15 cellular contexts compared by ENCODE assay signal in the genomic region with DNA sequence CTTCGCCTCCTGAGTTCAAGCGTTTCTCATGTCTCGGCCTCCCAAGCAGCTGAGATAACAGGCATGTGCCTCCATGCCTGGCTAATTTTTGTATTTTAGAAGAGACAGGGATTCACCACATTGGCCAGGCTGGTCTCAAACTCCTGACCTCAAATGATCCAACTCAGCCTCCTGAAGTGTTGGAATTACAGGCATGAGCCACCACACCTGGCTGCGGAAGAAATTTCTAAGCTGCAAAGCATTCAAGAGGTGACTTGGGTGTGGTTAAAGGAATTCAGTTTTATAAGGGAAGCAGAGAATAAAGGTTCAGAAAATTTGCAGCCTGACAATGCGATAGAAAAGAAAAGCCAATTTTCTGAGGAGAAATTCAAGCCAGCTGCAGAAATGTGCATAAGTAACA. TPM values are rescaled to one million over a fixed set of nuclear protein-coding genes. Genes with fewer than 3 reads are reported as not detected.
"Had no signal": no experiment of that assay in that cellular context is flagged by ENCODE, and none has a peak within 500 bp of the region (broad histone marks: within the 10 kb centered on the region; RNA-seq: fewer than 3 reads in every experiment).

No MANE protein-coding gene starts in this region.

RNA-seq across cellular contexts. Expression of gene FOLR1, which starts 22.9 kb away (rescaled TPM):
- total RNA-seq: activated CD4-positive, alpha-beta memory T cell treated with anti-CD3 and anti-CD28 coated beads, Interleukin-2, amount 10 ng/mL, durations not matched to agents 7 days and 5 days; activated CD4-positive, alpha-beta T cell treated with anti-CD3 and anti-CD28 coated beads, Interleukin-2, amount 10 ng/mL, durations not matched to agents 7 days and 5 days; activated naive CD4-positive, alpha-beta T cell treated with anti-CD3 and anti-CD28 coated beads, Interleukin-2, amount 50 U/mL, for 72 hours; activated naive CD8-positive, alpha-beta T cell treated with anti-CD3 and anti-CD28 coated beads, Interleukin-2, amount 10 ng/mL, durations not matched to agents 7 days and 5 days; activated T-cell treated with anti-CD3 and anti-CD28 coated beads, Interleukin-2, amount 50 U/mL, for 72 hours; ascending aorta; fibroblast of lung; fibroblast of villous mesenchyme; glomerular endothelial cell; T-helper 2 cell treated with Interferon-gamma antibody and Interleukin-4, amounts not matched to agents 100 ng/mL and 5 ng/mL, for 36 hours had no signal

RNA-seq across cellular contexts. Expression of gene FOLR3, which starts 33.5 kb away (rescaled TPM):
- total RNA-seq: activated CD4-positive, alpha-beta memory T cell treated with anti-CD3 and anti-CD28 coated beads, Interleukin-2, amount 10 ng/mL, durations not matched to agents 7 days and 5 days; activated CD4-positive, alpha-beta T cell treated with anti-CD3 and anti-CD28 coated beads, Interleukin-2, amount 10 ng/mL, durations not matched to agents 7 days and 5 days; activated naive CD4-positive, alpha-beta T cell treated with anti-CD3 and anti-CD28 coated beads, Interleukin-2, amount 50 U/mL, for 72 hours; activated naive CD8-positive, alpha-beta T cell treated with anti-CD3 and anti-CD28 coated beads, Interleukin-2, amount 10 ng/mL, durations not matched to agents 7 days and 5 days; activated T-cell treated with anti-CD3 and anti-CD28 coated beads, Interleukin-2, amount 50 U/mL, for 72 hours; ascending aorta; cardiac muscle cell; cerebellum; dermis blood vessel endothelial cell; glomerular endothelial cell; T-cell; T-helper 2 cell treated with Interferon-gamma antibody and Interleukin-4, amounts not matched to agents 100 ng/mL and 5 ng/mL, for 36 hours; WTC11 had no signal
- polyA plus RNA-seq: cardiac muscle cell had no signal

RNA-seq across cellular contexts. Expression of gene FOLR2, which starts 47.5 kb away (rescaled TPM):
- total RNA-seq: activated CD4-positive, alpha-beta memory T cell treated with anti-CD3 and anti-CD28 coated beads, Interleukin-2, amount 10 ng/mL, durations not matched to agents 7 days and 5 days; activated CD4-positive, alpha-beta T cell treated with anti-CD3 and anti-CD28 coated beads, Interleukin-2, amount 10 ng/mL, durations not matched to agents 7 days and 5 days; activated naive CD4-positive, alpha-beta T cell treated with anti-CD3 and anti-CD28 coated beads, Interleukin-2, amount 50 U/mL, for 72 hours; activated T-cell treated with anti-CD3 and anti-CD28 coated beads, Interleukin-2, amount 50 U/mL, for 72 hours; cardiac muscle cell; dermis blood vessel endothelial cell; fibroblast of lung; fibroblast of villous mesenchyme; glomerular endothelial cell; T-cell; T-helper 2 cell treated with Interferon-gamma antibody and Interleukin-4, amounts not matched to agents 100 ng/mL and 5 ng/mL, for 36 hours; WTC11 had no signal
- polyA plus RNA-seq: cardiac muscle cell, fibroblast of lung had no signal

RNA-seq across cellular contexts. Expression of gene ANAPC15, which starts 56.6 kb away (rescaled TPM):
- total RNA-seq: ascending aorta had no signal
